34 cellular contexts compared by ENCODE assay signal in genomic region chr4:136557396-136557795, GRCh38.
"Had no signal": no experiment of that assay in that cellular context is flagged by ENCODE, and none has a peak within 500 bp of the region (broad histone marks: within the 10 kb centered on the region; RNA-seq: fewer than 3 reads in every experiment).

No MANE protein-coding gene starts in this region.

- DNase-seq: Karpas-422, Kasumi-1, KG1, MG63, MM.1S, MV-4-11, NCI-H1048, NCI-H1092, NCI-H1092 treated with DMSO at 0.1 percent for 48 hours, NCI-H1105, NCI-H1105 treated with DMSO at 0.1 percent for 48 hours, NCI-H1417, NCI-H1417 treated with DMSO at 0.1 percent for 48 hours, NCI-H1436, NCI-H1436 treated with DMSO at 0.1 percent for 48 hours, NCI-H146, NCI-H1694, NCI-H1694 treated with DMSO at 0.1 percent for 48 hours, NCI-H187, NCI-H187 treated with DMSO at 0.1 percent for 48 hours, NCI-H1930, NCI-H2029, NCI-H2029 treated with DMSO at 0.1 percent for 48 hours, NCI-H2081, NCI-H2081 treated with DMSO at 0.1 percent for 48 hours, NCI-H2107, NCI-H2171, NCI-H2171 treated with DMSO at 0.1 percent for 48 hours, NCI-H2227 treated with DMSO at 0.1 percent for 48 hours, NCI-H226, NCI-H345, NCI-H446, NCI-H446 treated with DMSO at 0.1 percent for 48 hours had no signal

- H3K36me3 ChIP-seq: MG63 had no signal

- H3K27ac ChIP-seq: KMS-11 had no signal

- H3K9ac ChIP-seq: KMS-11 had no signal

- H3K4me2 ChIP-seq: KMS-11 had no signal

- H3K9me3 ChIP-seq: MG63 had no signal

- H3K4me3 ChIP-seq: MG63 had no signal

- H3K27me3 ChIP-seq: MG63 had no signal
